In genomic region chr2:56185101-56185581, GRCh38 we compare ENCODE assay signal across 2 cellular contexts.
TF ChIP-seq lines count a peak whose summit lies in the region.

No MANE protein-coding gene starts in this region.

TF ChIP-seq in liver, 16 proteins besides CTCF, POLR2A, EP300 and RAD21:
- TF ChIP-seq GABPA (IDR thresholded peaks at IDR 0.05 in 1 of 2, conservative IDR thresholded peaks at IDR 0.05 in 1 of 2): no peak
- TF ChIP-seq FOXA2 (IDR thresholded peaks at IDR 0.05): no peak
- TF ChIP-seq REST (IDR thresholded peaks at IDR 0.05): no peak
- no peak for TF ChIP-seq ZBTB33 (IDR thresholded peaks at IDR 0.05)
- no peak for TF ChIP-seq NR2F2 (IDR thresholded peaks at IDR 0.05)
- TF ChIP-seq RXRA (IDR thresholded peaks at IDR 0.05): no peak
- TF ChIP-seq SP1 (IDR thresholded peaks at IDR 0.05): no peak
- no peak for TF ChIP-seq ATF3 (IDR thresholded peaks at IDR 0.05)
- TF ChIP-seq EGR1 (IDR thresholded peaks at IDR 0.05; ENCODE audit: low read depth in 2 of 2): no peak
- TF ChIP-seq MAX (IDR thresholded peaks at IDR 0.05): no peak
- no peak for TF ChIP-seq TAF1 (conservative IDR thresholded peaks at IDR 0.05)
- TF ChIP-seq HNF4A (conservative IDR thresholded peaks at IDR 0.05): no peak
- TF ChIP-seq JUND (IDR thresholded peaks at IDR 0.05): no peak

TF ChIP-seq in HepG2, 621 proteins besides CTCF, POLR2A, EP300 and RAD21:
- TF ChIP-seq ZNF746 (CRISPR knock-in tag; IDR thresholded peaks at IDR 0.05) (no peak), CAMTA2 (CRISPR knock-in tag; IDR thresholded peaks at IDR 0.05; ENCODE audit: borderline replicate concordance) (no peak), ZNF724P (CRISPR knock-in tag; IDR thresholded peaks at IDR 0.05; ENCODE audit: borderline replicate concordance) (no peak), ZNF839 (CRISPR knock-in tag; IDR thresholded peaks at IDR 0.05; ENCODE audit: borderline replicate concordance) (no peak), ZNF639 (CRISPR knock-in tag; conservative IDR thresholded peaks at IDR 0.05) (no peak), TRIM24 (CRISPR knock-in tag; IDR thresholded peaks at IDR 0.05) (no peak), ZNF441 (CRISPR knock-in tag; IDR thresholded peaks at IDR 0.05; ENCODE audit: borderline replicate concordance) (no peak), PBX2 (CRISPR knock-in tag; IDR thresholded peaks at IDR 0.05) (no peak), ZBTB44 (CRISPR knock-in tag; IDR thresholded peaks at IDR 0.05) (no peak), AKNA (CRISPR knock-in tag; IDR thresholded peaks at IDR 0.05; ENCODE audit: borderline replicate concordance) (no peak), SATB2 (CRISPR knock-in tag; IDR thresholded peaks at IDR 0.05) (no peak)
TF ChIP-seq in HepG2: peak in this region for 0.
